Comparison of ENCODE assay signal across 15 cellular contexts in genomic region chr15:73899197-73900128, GRCh38. TPM values are rescaled to one million over a fixed set of nuclear protein-coding genes. Genes with fewer than 3 reads are reported as not detected.
DNase-seq lines count a peak whose midpoint lies in the region; ATAC-seq and TF ChIP-seq lines count a peak whose summit lies in the region.
"Had no signal": no experiment of that assay in that cellular context is flagged by ENCODE, and none has a peak within 500 bp of the region (broad histone marks: within the 10 kb centered on the region; RNA-seq: fewer than 3 reads in every experiment).

No MANE protein-coding gene starts in this region.

- no peaks in the 10 kb centered on the region for H3K9me3 ChIP-seq in thoracic aorta
- H3K9me3 ChIP-seq: esophagus muscularis mucosa had no signal

- no peaks in the 10 kb centered on the region for H3K36me3 ChIP-seq in thoracic aorta
- H3K36me3 ChIP-seq: esophagus muscularis mucosa had no signal

- peak; percentile 71 for DNase-seq in cardiac septum (ENCODE audit: low spot score)
- no peak for DNase-seq in left cardiac atrium
- peak; percentile 35 for DNase-seq in fibroblast of peridontal ligament (ENCODE audit: extremely low read depth)
- DNase-seq in thoracic aorta (ENCODE audit: low spot score), result no peak
- no peak for DNase-seq in HPDE6-E6E7 (ENCODE audit: extremely low spot score)
- DNase-seq in RKO (ENCODE audit: low spot score), result no peak
- DNase-seq: activated CD4-positive, alpha-beta T cell treated with anti-CD3 and anti-CD28 coated beads for 4 hours; activated naive CD8-positive, alpha-beta T cell treated with anti-CD3 and anti-CD28 coated beads, Interleukin-2, amount 50 U/mL, for 24 hours; NCI-H1417 treated with DMSO at 0.1 percent for 48 hours; T-helper 17 cell had no signal

- ATAC-seq in left cardiac atrium, result no peak
- peak; percentile 31 for ATAC-seq in SK-N-SH treated with all-trans-retinoic acid at 6 μM for 48 hours
- ATAC-seq in thoracic aorta (ENCODE audit: insufficient number of reproducible peaks, low FRiP score, low read depth), result peak; percentile 46
- ATAC-seq in HG03175 (IDR thresholded peaks at IDR 0.05; ENCODE audit: unreplicated experiment), result no peak
- ATAC-seq: activated naive CD8-positive, alpha-beta T cell treated with anti-CD3 and anti-CD28 coated beads, Interleukin-2, amount 50 U/mL, for 24 hours; T-helper 17 cell had no signal

- intact Hi-C loops in cardiac septum (cut with DNase I) (no loop called here), left cardiac atrium (cut with DNase I) (loop anchor here (10.0 kb wide), 3 partner anchors 65 to 595 kb away; no protein-coding TSS in a partner anchor)

- H3K27me3 ChIP-seq in thoracic aorta (replicated peaks; ENCODE audit: insufficient read depth), result no peaks in the 10 kb centered on the region
- H3K27me3 ChIP-seq: esophagus muscularis mucosa had no signal

- peak overlapping the region; percentile 14 for H3K4me3 ChIP-seq in thoracic aorta
- H3K4me3 ChIP-seq: esophagus muscularis mucosa, lung, skin epidermis had no signal

- H3K27ac ChIP-seq in thoracic aorta, result peak overlapping the region; percentile 52 to 76
- H3K27ac ChIP-seq: esophagus muscularis mucosa had no signal

- peaks cover 11 to 26% of the 10 kb centered on the region in 2 donors for H3K4me1 ChIP-seq in thoracic aorta (ENCODE audit: control insufficient read depth in 1 of 2, low read depth in 2 of 2)

- TF ChIP-seq CTCF in thoracic aorta (IDR thresholded peaks at IDR 0.05), result no peak

TF ChIP-seq in SK-N-SH treated with all-trans-retinoic acid at 6 μM for 48 hours, 23 proteins besides CTCF, POLR2A, EP300 and RAD21:
- no peak for TF ChIP-seq ZFP3 (CRISPR knock-in tag; IDR thresholded peaks at IDR 0.05)

RNA-seq across cellular contexts. Expression of gene TBC1D21, which starts 26.1 kb away (rescaled TPM):
- total RNA-seq in cardiac septum, result not detected
- total RNA-seq in left cardiac atrium, result not detected
- total RNA-seq in thoracic aorta, result not detected
- total RNA-seq: esophagus muscularis mucosa, lung, T-helper 17 cell had no signal

RNA-seq across cellular contexts. Expression of gene LOXL1, which starts 26.8 kb away (rescaled TPM):
- total RNA-seq in cardiac septum (29.1 TPM), left cardiac atrium (10 to 100 TPM; 12.0 to 31.5 TPM), thoracic aorta (100 to 1,000 TPM; 164 to 321 TPM)

Comparison
In these comparisons a context has a peak if more than half of its experiments do, and no peak if none do; other contexts are left out.
1. DNase-seq: peak in cardiac septum (single experiment) and fibroblast of peridontal ligament (single experiment); none in left cardiac atrium (single experiment), thoracic aorta (single experiment), HPDE6-E6E7 (single experiment) and RKO (single experiment).
2. ATAC-seq: peak in SK-N-SH treated with all-trans-retinoic acid at 6 μM for 48 hours (single experiment) and thoracic aorta (single experiment); none in left cardiac atrium (0 of 2) and HG03175 (single experiment).